25 cellular contexts compared by ENCODE assay signal in genomic region chr1:53331446-53332187, GRCh38. TPM values are rescaled to one million over a fixed set of nuclear protein-coding genes. Genes with fewer than 3 reads are reported as not detected.
DNase-seq lines count a peak whose midpoint lies in the region; ATAC-seq and TF ChIP-seq lines count a peak whose summit lies in the region.
"Had no signal": no experiment of that assay in that cellular context is flagged by ENCODE, and none has a peak within 500 bp of the region (broad histone marks: within the 10 kb centered on the region; RNA-seq: fewer than 3 reads in every experiment).

No MANE protein-coding gene starts in this region.

- in situ Hi-C loops in gastrocnemius medialis (cut with MboI; ENCODE audit: low sequenced_read_pairs in 4 of 4): no loop called here

- H3K4me3 Mint-ChIP-seq in activated naive CD8-positive, alpha-beta T cell treated with anti-CD3 and anti-CD28 coated beads, Interleukin-2, amount 10 ng/mL, durations not matched to agents 7 days and 5 days: no peak overlapping the region
- no peak overlapping the region for H3K4me3 Mint-ChIP-seq in activated naive CD8-positive, alpha-beta T cell treated with anti-CD3 and anti-CD28 coated beads, Interleukin-2, amount 50 U/mL, for 24 hours
- H3K4me3 Mint-ChIP-seq in activated T-helper 17 cell treated with anti-CD3 and anti-CD28 coated beads, Interleukin-2, amount 50 U/mL, for 72 hours: no peak overlapping the region
- H3K4me3 Mint-ChIP-seq: nephron progenitor cell had no signal

- H3K27me3 ChIP-seq in tibial artery (no peaks in the 10 kb centered on the region), gastrocnemius medialis (peaks cover 0 to 4% (median 0%) of the 10 kb centered on the region in 3 donors)
- H3K27me3 ChIP-seq: MG63, tibial nerve had no signal

- H3K27me3 Mint-ChIP-seq in activated naive CD8-positive, alpha-beta T cell treated with anti-CD3 and anti-CD28 coated beads, Interleukin-2, amount 10 ng/mL, durations not matched to agents 7 days and 5 days: no peaks in the 10 kb centered on the region
- no peaks in the 10 kb centered on the region for H3K27me3 Mint-ChIP-seq in activated naive CD8-positive, alpha-beta T cell treated with anti-CD3 and anti-CD28 coated beads, Interleukin-2, amount 50 U/mL, for 24 hours
- no peaks in the 10 kb centered on the region for H3K27me3 Mint-ChIP-seq in activated T-helper 17 cell treated with anti-CD3 and anti-CD28 coated beads, Interleukin-2, amount 50 U/mL, for 72 hours
- H3K27me3 Mint-ChIP-seq: CD8-positive, alpha-beta memory T cell had no signal

- no peak for TF ChIP-seq CTCF in tibial artery (IDR thresholded peaks at IDR 0.05)
- TF ChIP-seq CTCF in gastrocnemius medialis (IDR thresholded peaks at IDR 0.05 in 4 of 5, conservative IDR thresholded peaks at IDR 0.05 in 1 of 5): no peak

- peaks cover 29% of the 10 kb centered on the region for H3K4me1 Mint-ChIP-seq in activated naive CD8-positive, alpha-beta T cell treated with anti-CD3 and anti-CD28 coated beads, Interleukin-2, amount 10 ng/mL, durations not matched to agents 7 days and 5 days
- H3K4me1 Mint-ChIP-seq in activated naive CD8-positive, alpha-beta T cell treated with anti-CD3 and anti-CD28 coated beads, Interleukin-2, amount 50 U/mL, for 24 hours: peaks cover 6% of the 10 kb centered on the region
- H3K4me1 Mint-ChIP-seq in activated T-helper 17 cell treated with anti-CD3 and anti-CD28 coated beads, Interleukin-2, amount 50 U/mL, for 72 hours: peaks cover 11% of the 10 kb centered on the region

- ATAC-seq in activated naive CD8-positive, alpha-beta T cell treated with anti-CD3 and anti-CD28 coated beads, Interleukin-2, amount 10 ng/mL, durations not matched to agents 7 days and 5 days (ENCODE audit: low read depth): no peak
- ATAC-seq in activated naive CD8-positive, alpha-beta T cell treated with anti-CD3 and anti-CD28 coated beads, Interleukin-2, amount 50 U/mL, for 24 hours: no peak
- ATAC-seq in activated T-helper 17 cell treated with anti-CD3 and anti-CD28 coated beads, Interleukin-2, amount 50 U/mL, for 72 hours (replicated peaks): no peak
- no peak for ATAC-seq in gastrocnemius medialis
- ATAC-seq: GM12878, heart right ventricle, left ventricle myocardium superior, mucosa of descending colon had no signal

- H3K4me3 ChIP-seq in tibial artery (no peak overlapping the region), gastrocnemius medialis (no peak overlapping the region)
- H3K4me3 ChIP-seq: GM12878, heart right ventricle, MG63, mucosa of descending colon, prostate gland, tibial nerve had no signal

- H3K36me3 ChIP-seq in tibial artery (no peaks in the 10 kb centered on the region), gastrocnemius medialis (no peaks in the 10 kb centered on the region)
- H3K36me3 ChIP-seq: heart right ventricle, MG63, prostate gland, tibial nerve had no signal

- H3K9me3 ChIP-seq in tibial artery: no peaks in the 10 kb centered on the region
- no peaks in the 10 kb centered on the region for H3K9me3 ChIP-seq in gastrocnemius medialis
- H3K9me3 ChIP-seq: heart right ventricle, MG63, mucosa of descending colon, prostate gland, SK-N-SH, tibial nerve had no signal

- peaks cover 16% of the 10 kb centered on the region for H3K36me3 Mint-ChIP-seq in activated naive CD8-positive, alpha-beta T cell treated with anti-CD3 and anti-CD28 coated beads, Interleukin-2, amount 10 ng/mL, durations not matched to agents 7 days and 5 days
- no peaks in the 10 kb centered on the region for H3K36me3 Mint-ChIP-seq in activated naive CD8-positive, alpha-beta T cell treated with anti-CD3 and anti-CD28 coated beads, Interleukin-2, amount 50 U/mL, for 24 hours (ENCODE audit: low read depth)
- H3K36me3 Mint-ChIP-seq in activated T-helper 17 cell treated with anti-CD3 and anti-CD28 coated beads, Interleukin-2, amount 50 U/mL, for 72 hours (ENCODE audit: low read depth): peaks cover 23% of the 10 kb centered on the region

- no peaks in the 10 kb centered on the region for H3K9me3 Mint-ChIP-seq in activated naive CD8-positive, alpha-beta T cell treated with anti-CD3 and anti-CD28 coated beads, Interleukin-2, amount 10 ng/mL, durations not matched to agents 7 days and 5 days
- H3K9me3 Mint-ChIP-seq in activated naive CD8-positive, alpha-beta T cell treated with anti-CD3 and anti-CD28 coated beads, Interleukin-2, amount 50 U/mL, for 24 hours: no peaks in the 10 kb centered on the region
- no peaks in the 10 kb centered on the region for H3K9me3 Mint-ChIP-seq in activated T-helper 17 cell treated with anti-CD3 and anti-CD28 coated beads, Interleukin-2, amount 50 U/mL, for 72 hours
- H3K9me3 Mint-ChIP-seq: CD8-positive, alpha-beta memory T cell; nephron progenitor cell had no signal

- H3K27ac ChIP-seq in tibial artery (no peak overlapping the region), gastrocnemius medialis (no peak overlapping the region)
- H3K27ac ChIP-seq: heart right ventricle, prostate gland, RWPE1, tibial nerve, WERI-Rb-1 had no signal

- H3K4me1 ChIP-seq in tibial artery (peaks cover 0 to 16% (median 9%) of the 10 kb centered on the region in 4 donors), gastrocnemius medialis (peaks cover 0 to 6% of the 10 kb centered on the region in 2 donors)

- H3K27ac Mint-ChIP-seq in activated naive CD8-positive, alpha-beta T cell treated with anti-CD3 and anti-CD28 coated beads, Interleukin-2, amount 10 ng/mL, durations not matched to agents 7 days and 5 days: no peak overlapping the region
- H3K27ac Mint-ChIP-seq in activated naive CD8-positive, alpha-beta T cell treated with anti-CD3 and anti-CD28 coated beads, Interleukin-2, amount 50 U/mL, for 24 hours: no peak overlapping the region
- H3K27ac Mint-ChIP-seq in activated T-helper 17 cell treated with anti-CD3 and anti-CD28 coated beads, Interleukin-2, amount 50 U/mL, for 72 hours: peak overlapping the region; percentile 72
- H3K27ac Mint-ChIP-seq: nephron progenitor cell had no signal

- POLR2A ChIA-PET in activated naive CD8-positive, alpha-beta T cell treated with anti-CD3 and anti-CD28 coated beads, Interleukin-2, amount 10 ng/mL, durations not matched to agents 7 days and 5 days (lab: Charles Lee): interaction anchor here (1.1 kb wide), 1 partner anchor 36 kb away, joined by 3 read pairs; no protein-coding TSS in a partner anchor

- TF ChIP-seq POLR2A in gastrocnemius medialis (IDR thresholded peaks at IDR 0.05): no peak

- peak; percentile 19 for DNase-seq in activated naive CD8-positive, alpha-beta T cell treated with anti-CD3 and anti-CD28 coated beads, Interleukin-2, amount 10 ng/mL, durations not matched to agents 7 days and 5 days
- DNase-seq in activated naive CD8-positive, alpha-beta T cell treated with anti-CD3 and anti-CD28 coated beads, Interleukin-2, amount 50 U/mL, for 24 hours: no peak
- DNase-seq in mesenteric fat pad (ENCODE audit: low spot score) (peak; percentile 64), tibial artery (peak; percentile 11 to 50), COLO668 (lab: John Stamatoyannopoulos, UW; ENCODE audit: unreplicated experiment) (no peak), gastrocnemius medialis (no peak)
- DNase-seq in stimulated activated CD8-positive, alpha-beta memory T cell treated with anti-CD3 and anti-CD28 coated beads, Interleukin-4, amount 100 ng/mL, for 48 hours: no peak
- DNase-seq: activated gamma-delta T cell; caudate nucleus; DMS79 treated with DMSO at 0.1 percent for 48 hours; heart right ventricle; left ventricle myocardium superior; MG63; NCI-H1417 treated with DMSO at 0.1 percent for 48 hours; nephron progenitor cell; SK-N-SH; stimulated activated naive CD4-positive, alpha-beta T cell; WERI-Rb-1 had no signal

- intact Hi-C loops in tibial artery (cut with DNase I; ENCODE audit: low total_unique reads) (no loop called here), gastrocnemius medialis (cut with DNase I; ENCODE audit: low total_unique reads) (no loop called here)

RNA-seq across cellular contexts. Expression of gene LRP8, which starts 3.7 kb away (rescaled TPM):
- total RNA-seq in activated naive CD8-positive, alpha-beta T cell treated with anti-CD3 and anti-CD28 coated beads, Interleukin-2, amount 10 ng/mL, durations not matched to agents 7 days and 5 days: 10 to 100 TPM; 45.0 to 54.3 TPM
- 10 to 100 TPM; 36.0 to 68.1 TPM for total RNA-seq in activated T-helper 17 cell treated with anti-CD3 and anti-CD28 coated beads, Interleukin-2, amount 50 U/mL, for 72 hours
- total RNA-seq in mesenteric fat pad (9.9 TPM), gastrocnemius medialis (1 to 10 TPM in 2 of 4 donors, under 1 TPM in 2; 0.36 to 4.2 (median 1.4) TPM)

Comparison
In these comparisons a context has a peak if more than half of its experiments do, and no peak if none do; other contexts are left out.
1. DNase-seq: peak in activated naive CD8-positive, alpha-beta T cell treated with anti-CD3 and anti-CD28 coated beads, Interleukin-2, amount 10 ng/mL, durations not matched to agents 7 days and 5 days (single experiment), mesenteric fat pad (single experiment) and tibial artery (2 of 2); none in activated naive CD8-positive, alpha-beta T cell treated with anti-CD3 and anti-CD28 coated beads, Interleukin-2, amount 50 U/mL, for 24 hours (single experiment), COLO668 (single experiment), gastrocnemius medialis (0 of 2) and stimulated activated CD8-positive, alpha-beta memory T cell treated with anti-CD3 and anti-CD28 coated beads, Interleukin-4, amount 100 ng/mL, for 48 hours (single experiment).